9 cellular contexts compared by ENCODE assay signal in the genomic region with DNA sequence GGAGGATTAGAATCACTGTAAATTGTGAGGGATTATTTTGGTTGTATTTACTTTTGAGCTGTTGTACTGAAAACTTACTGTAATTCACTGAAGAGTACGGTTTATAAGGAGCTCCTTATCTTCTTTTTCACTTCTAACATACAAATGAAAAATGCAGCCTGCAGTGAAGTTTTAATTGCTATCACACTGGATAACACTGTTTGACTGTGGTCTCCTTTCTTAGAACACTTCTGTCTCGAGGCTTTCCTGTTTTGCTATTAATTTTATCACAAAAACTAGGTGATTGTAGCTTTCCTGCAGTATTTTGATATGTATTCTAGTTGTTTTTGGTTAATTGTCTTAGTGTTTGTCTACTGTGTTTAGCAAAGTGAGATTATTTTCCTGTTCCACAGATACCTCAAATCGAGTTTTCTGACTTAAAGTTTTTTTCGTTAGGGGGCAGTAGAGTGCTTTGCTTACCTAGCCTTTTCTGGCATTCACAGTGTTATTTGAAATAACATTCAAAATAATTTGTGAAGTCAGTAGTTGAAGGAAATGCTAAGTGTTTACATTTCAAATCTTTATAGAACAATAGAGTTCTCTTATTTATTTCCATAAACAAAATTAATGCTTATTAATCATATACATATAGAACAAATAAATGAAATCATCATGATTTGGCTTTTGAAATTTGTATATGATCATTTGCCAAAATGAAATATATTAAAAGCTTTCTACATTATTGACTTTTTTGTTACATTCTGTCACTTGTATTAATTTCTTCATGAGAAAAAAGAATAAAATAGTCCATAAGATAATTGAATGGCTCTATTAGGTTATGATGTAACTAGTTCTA. TPM values are rescaled to one million over a fixed set of nuclear protein-coding genes. Genes with fewer than 3 reads are reported as not detected.
A peak's percentile ranks its signal among the peaks of the same experiment; 100 is the strongest.
DNase-seq lines count a peak whose midpoint lies in the region; ATAC-seq and TF ChIP-seq lines count a peak whose summit lies in the region.
"Had no signal": no experiment of that assay in that cellular context is flagged by ENCODE, and none has a peak within 500 bp of the region (broad histone marks: within the 10 kb centered on the region; RNA-seq: fewer than 3 reads in every experiment).

No MANE protein-coding gene starts in this region.

- H3K9me3 Mint-ChIP-seq in central memory CD8-positive, alpha-beta T cell: no peaks in the 10 kb centered on the region

- peak overlapping the region; percentile 92 for H3K27ac Mint-ChIP-seq in central memory CD8-positive, alpha-beta T cell (ENCODE audit: low read depth)
- H3K27ac Mint-ChIP-seq: activated naive CD8-positive, alpha-beta T cell had no signal

- H3K27ac ChIP-seq in liver (ENCODE audit: low read depth in 1 of 2, low read length in 2 of 2): no peak overlapping the region

- peak; percentile 74 for TF ChIP-seq CTCF in liver (IDR thresholded peaks at IDR 0.05; ENCODE audit: low read depth, low read length, missing input control)

- H3K4me1 Mint-ChIP-seq in central memory CD8-positive, alpha-beta T cell: peaks cover 24% of the 10 kb centered on the region

- H3K9me3 ChIP-seq in liver (ENCODE audit: control insufficient read depth in 4 of 4, low read length in 3 of 4): no peaks in the 10 kb centered on the region

- no peaks in the 10 kb centered on the region for H3K4me1 ChIP-seq in liver (ENCODE audit: control insufficient read depth in 4 of 4, insufficient read depth in 4 of 4, low read length in 3 of 4)

- H3K27me3 Mint-ChIP-seq in central memory CD8-positive, alpha-beta T cell: no peaks in the 10 kb centered on the region
- H3K27me3 Mint-ChIP-seq: activated naive CD8-positive, alpha-beta T cell had no signal

- DNase-seq in SIG-M5 treated with dmso at 0.1 percent for 504 hours (lab: John Stamatoyannopoulos, UW; ENCODE audit: unreplicated experiment) (peak; percentile 67), SIG-M5 (lab: John Stamatoyannopoulos, UW) (no peak), NCI-H82 treated with DMSO at 0.1 percent for 48 hours (lab: John Stamatoyannopoulos, UW; ENCODE audit: unreplicated experiment) (peak; percentile 4)
- no peak for DNase-seq in central memory CD8-positive, alpha-beta T cell (ENCODE audit: low spot score in 2 of 2)

- no peaks in the 10 kb centered on the region for H3K36me3 ChIP-seq in liver (ENCODE audit: control insufficient read depth in 4 of 4, insufficient read depth in 3 of 4, low read depth in 1 of 4, low read length in 3 of 4)

- no peak overlapping the region for H3K4me3 Mint-ChIP-seq in central memory CD8-positive, alpha-beta T cell
- H3K4me3 Mint-ChIP-seq: activated naive CD8-positive, alpha-beta T cell had no signal

- WGBS in liver: 12% methylated on average over 4 of the region's 4 CpGs

- H3K36me3 Mint-ChIP-seq in central memory CD8-positive, alpha-beta T cell (ENCODE audit: insufficient read depth): no peaks in the 10 kb centered on the region

- peak; percentile 96 to 97 for TF ChIP-seq RAD21 in liver (IDR thresholded peaks at IDR 0.05)

- H3K4me3 ChIP-seq in liver (ENCODE audit: low read depth in 1 of 3, low read length in 3 of 3): no peak overlapping the region

- ATAC-seq in HG03378 (IDR thresholded peaks at IDR 0.05; ENCODE audit: unreplicated experiment): peak; percentile 39
- peak; percentile 26 for ATAC-seq in central memory CD8-positive, alpha-beta T cell (replicated peaks; ENCODE audit: extremely low read depth, poor library complexity, severe bottlenecking)
- ATAC-seq in HG03139 (IDR thresholded peaks at IDR 0.05; ENCODE audit: unreplicated experiment): no peak
- no peak for ATAC-seq in GM21360 (IDR thresholded peaks at IDR 0.05; ENCODE audit: unreplicated experiment)

- H3K27me3 ChIP-seq in liver (ENCODE audit: control insufficient read depth in 4 of 4, insufficient read depth in 4 of 4, low read length in 3 of 4): no peaks in the 10 kb centered on the region

- peak overlapping the region in 1 of 2 donors; percentile 37 for H3K9ac ChIP-seq in liver (ENCODE audit: low read depth in 1 of 2, low read length in 2 of 2)

TF ChIP-seq in liver, 16 proteins besides CTCF, POLR2A, EP300 and RAD21:
- TF ChIP-seq, protein P1, sequence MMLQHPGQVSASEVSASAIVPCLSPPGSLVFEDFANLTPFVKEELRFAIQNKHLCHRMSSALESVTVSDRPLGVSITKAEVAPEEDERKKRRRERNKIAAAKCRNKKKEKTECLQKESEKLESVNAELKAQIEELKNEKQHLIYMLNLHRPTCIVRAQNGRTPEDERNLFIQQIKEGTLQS (IDR thresholded peaks at IDR 0.05): no peak
- TF ChIP-seq HNF4A (conservative IDR thresholded peaks at IDR 0.05): no peak
- no peak for TF ChIP-seq FOXA2 (IDR thresholded peaks at IDR 0.05)
- no peak for TF ChIP-seq NR2F2 (IDR thresholded peaks at IDR 0.05)
- TF ChIP-seq GABPA (IDR thresholded peaks at IDR 0.05 in 1 of 2, conservative IDR thresholded peaks at IDR 0.05 in 1 of 2): no peak
- TF ChIP-seq, protein P2, sequence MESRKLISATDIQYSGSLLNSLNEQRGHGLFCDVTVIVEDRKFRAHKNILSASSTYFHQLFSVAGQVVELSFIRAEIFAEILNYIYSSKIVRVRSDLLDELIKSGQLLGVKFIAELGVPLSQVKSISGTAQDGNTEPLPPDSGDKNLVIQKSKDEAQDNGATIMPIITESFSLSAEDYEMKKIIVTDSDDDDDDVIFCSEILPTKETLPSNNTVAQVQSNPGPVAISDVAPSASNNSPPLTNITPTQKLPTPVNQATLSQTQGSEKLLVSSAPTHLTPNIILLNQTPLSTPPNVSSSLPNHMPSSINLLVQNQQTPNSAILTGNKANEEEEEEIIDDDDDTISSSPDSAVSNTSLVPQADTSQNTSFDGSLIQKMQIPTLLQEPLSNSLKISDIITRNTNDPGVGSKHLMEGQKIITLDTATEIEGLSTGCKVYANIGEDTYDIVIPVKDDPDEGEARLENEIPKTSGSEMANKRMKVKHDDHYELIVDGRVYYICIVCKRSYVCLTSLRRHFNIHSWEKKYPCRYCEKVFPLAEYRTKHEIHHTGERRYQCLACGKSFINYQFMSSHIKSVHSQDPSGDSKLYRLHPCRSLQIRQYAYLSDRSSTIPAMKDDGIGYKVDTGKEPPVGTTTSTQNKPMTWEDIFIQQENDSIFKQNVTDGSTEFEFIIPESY (IDR thresholded peaks at IDR 0.05): no peak
- TF ChIP-seq SP1 (IDR thresholded peaks at IDR 0.05): no peak
- no peak for TF ChIP-seq TAF1 (conservative IDR thresholded peaks at IDR 0.05)
- no peak for TF ChIP-seq EGR1 (IDR thresholded peaks at IDR 0.05; ENCODE audit: low read depth in 2 of 2)
- TF ChIP-seq FOXA1 (IDR thresholded peaks at IDR 0.05): no peak

RNA-seq across cellular contexts. Expression of a gene that starts 52.9 kb away (rescaled TPM):
- total RNA-seq in liver: 10 to 100 TPM; 22.3 to 30.5 TPM
- polyA plus RNA-seq in liver: 10 to 100 TPM in 1 of 2 donors, 1 to 10 TPM in 1; 8.9 to 16.3 TPM

Comparison
In these comparisons a context has a peak if more than half of its experiments do, and no peak if none do; other contexts are left out.
1. DNase-seq: peak in SIG-M5 treated with dmso at 0.1 percent for 504 hours (single experiment) and NCI-H82 treated with DMSO at 0.1 percent for 48 hours (single experiment); none in SIG-M5 (single experiment) and central memory CD8-positive, alpha-beta T cell (0 of 2).
2. ATAC-seq: peak in HG03378 (single experiment) and central memory CD8-positive, alpha-beta T cell (single experiment); none in HG03139 (single experiment) and GM21360 (single experiment).